ENCODE assay signal across 1 cellular context in genomic region chr5:107474361-107474723, GRCh38.
TF ChIP-seq lines count a peak whose summit lies in the region.

No MANE protein-coding gene starts in this region.

TF ChIP-seq in GM23338, 12 proteins besides CTCF, POLR2A, EP300 and RAD21 (continued from another document):
- no peak for TF ChIP-seq ZNF462 (CRISPR knock-in tag; IDR thresholded peaks at IDR 0.05)
- TF ChIP-seq STAT1 (IDR thresholded peaks at IDR 0.05; ENCODE audit: unreplicated experiment) = no peak
- no peak for TF ChIP-seq ZNF331 (CRISPR knock-in tag; IDR thresholded peaks at IDR 0.05; ENCODE audit: low read depth)
- no peak for TF ChIP-seq ETS1 (IDR thresholded peaks at IDR 0.05)
- TF ChIP-seq POLR2AphosphoS5 (IDR thresholded peaks at IDR 0.05; ENCODE audit: low read depth) = no peak
- no peak for TF ChIP-seq CREB1 (CRISPR knock-in tag; IDR thresholded peaks at IDR 0.05; ENCODE audit: low read depth)
- TF ChIP-seq EZH2 (IDR thresholded peaks at IDR 0.05; ENCODE audit: low read depth, unreplicated experiment) = no peak
- no peak for TF ChIP-seq NANOG (IDR thresholded peaks at IDR 0.05; ENCODE audit: borderline replicate concordance)
- no peak for TF ChIP-seq JUNB (IDR thresholded peaks at IDR 0.05; ENCODE audit: unreplicated experiment)
- TF ChIP-seq ZNF114 (CRISPR knock-in tag; IDR thresholded peaks at IDR 0.05) = no peak
- no peak for TF ChIP-seq EZH2phosphoT487 (IDR thresholded peaks at IDR 0.05; ENCODE audit: unreplicated experiment)
TF ChIP-seq in GM23338: peak in this region for 0.
